In genomic region chr2:30147715-30148611, GRCh38 we compare ENCODE assay signal across 1 cellular context.
TF ChIP-seq lines count a peak whose summit lies in the region.

No MANE protein-coding gene starts in this region.

TF ChIP-seq in K562, 482 proteins besides CTCF, POLR2A, EP300 and RAD21 (continued from another document and continues in another):
- TF ChIP-seq GTF2B (IDR thresholded peaks at IDR 0.05; ENCODE audit: extremely low read depth, insufficient read length): no peak
- no peak for TF ChIP-seq ZBTB40 (IDR thresholded peaks at IDR 0.05)
- no peak for TF ChIP-seq ZBTB40 (CRISPR knock-in tag; IDR thresholded peaks at IDR 0.05)
- peak; percentile 51 for TF ChIP-seq FOS (IDR thresholded peaks at IDR 0.05; ENCODE audit: extremely low read depth, insufficient read length)
- no peak for TF ChIP-seq MLLT1 (IDR thresholded peaks at IDR 0.05)
- no peak for TF ChIP-seq PHF21A (IDR thresholded peaks at IDR 0.05; ENCODE audit: borderline replicate concordance, low read depth)
- no peak for TF ChIP-seq ZFP1 (CRISPR knock-in tag; IDR thresholded peaks at IDR 0.05)
- no peak for TF ChIP-seq MBD1 (CRISPR knock-in tag; IDR thresholded peaks at IDR 0.05)
- no peak for TF ChIP-seq ZEB2 (IDR thresholded peaks at IDR 0.05)
- no peak for TF ChIP-seq SPI1 (IDR thresholded peaks at IDR 0.05; ENCODE audit: borderline replicate concordance, low read depth, low read length)
- TF ChIP-seq ZNF121 (CRISPR knock-in tag; conservative IDR thresholded peaks at IDR 0.05): no peak
- TF ChIP-seq SRSF1 (IDR thresholded peaks at IDR 0.05; ENCODE audit: low read depth, low read length): no peak
- TF ChIP-seq OTX1 (CRISPR knock-in tag; IDR thresholded peaks at IDR 0.05): no peak
- TF ChIP-seq ZNF398 (CRISPR knock-in tag; IDR thresholded peaks at IDR 0.05): no peak
- no peak for TF ChIP-seq RNF219 (CRISPR knock-in tag; IDR thresholded peaks at IDR 0.05)
- no peak for TF ChIP-seq GABPB2 (CRISPR knock-in tag; conservative IDR thresholded peaks at IDR 0.05)
- no peak for TF ChIP-seq ZNF586 (CRISPR knock-in tag; conservative IDR thresholded peaks at IDR 0.05)
- TF ChIP-seq NONO (IDR thresholded peaks at IDR 0.05; ENCODE audit: low read depth in 2 of 2, low read length in 1 of 2): no peak
- TF ChIP-seq SNAPC5 (CRISPR knock-in tag; IDR thresholded peaks at IDR 0.05): no peak
- TF ChIP-seq CHD4 (IDR thresholded peaks at IDR 0.05; ENCODE audit: insufficient read depth, insufficient replicate concordance, low read depth, low read length, poor library complexity, severe bottlenecking): peak; percentile 64
- no peak for TF ChIP-seq SP2 (IDR thresholded peaks at IDR 0.05; ENCODE audit: extremely low read depth, low read depth, low read length, poor library complexity, severe bottlenecking)
- no peak for TF ChIP-seq CBX3 (IDR thresholded peaks at IDR 0.05; ENCODE audit: borderline replicate concordance in 1 of 2, low read length in 2 of 2)
- TF ChIP-seq FOXA1 (IDR thresholded peaks at IDR 0.05; ENCODE audit: borderline replicate concordance): no peak
- no peak for TF ChIP-seq BRF1 (IDR thresholded peaks at IDR 0.05; ENCODE audit: borderline replicate concordance, extremely low read depth, insufficient read length)
- no peak for TF ChIP-seq ETV6 (IDR thresholded peaks at IDR 0.05; ENCODE audit: borderline replicate concordance in 1 of 2, low read depth in 2 of 2, low read length in 1 of 2)
- TF ChIP-seq ETV6 (CRISPR knock-in tag; IDR thresholded peaks at IDR 0.05; ENCODE audit: borderline replicate concordance): no peak
- no peak for TF ChIP-seq KDM1A (IDR thresholded peaks at IDR 0.05)
- no peak for TF ChIP-seq ARID1B (IDR thresholded peaks at IDR 0.05)
- no peak for TF ChIP-seq FOXO4 (CRISPR knock-in tag; IDR thresholded peaks at IDR 0.05)
- TF ChIP-seq ELF2 (CRISPR knock-in tag; IDR thresholded peaks at IDR 0.05): no peak
- no peak for TF ChIP-seq NCOR1 (IDR thresholded peaks at IDR 0.05)
- no peak for TF ChIP-seq ZNF239 (CRISPR knock-in tag; IDR thresholded peaks at IDR 0.05)
- no peak for TF ChIP-seq ZNF592 (IDR thresholded peaks at IDR 0.05)
- TF ChIP-seq TOE1 (IDR thresholded peaks at IDR 0.05; ENCODE audit: borderline replicate concordance): peak; percentile 34; the same call in 1 of the 2 replicates
- no peak for TF ChIP-seq TOE1 (CRISPR knock-in tag; IDR thresholded peaks at IDR 0.05; ENCODE audit: borderline replicate concordance, low read depth)
- 0 out of 2 replicates have a peak, but pooled peaks have one; percentile 8 for TF ChIP-seq SUPT5H (IDR thresholded peaks at IDR 0.05)
- TF ChIP-seq RCOR1 (IDR thresholded peaks at IDR 0.05; ENCODE audit: borderline replicate concordance in 1 of 2, low read depth in 2 of 2, low read length in 2 of 2): no peak
- no peak for TF ChIP-seq MEF2D (tag; conservative IDR thresholded peaks at IDR 0.05; ENCODE audit: low read depth)
